In the genomic region with DNA sequence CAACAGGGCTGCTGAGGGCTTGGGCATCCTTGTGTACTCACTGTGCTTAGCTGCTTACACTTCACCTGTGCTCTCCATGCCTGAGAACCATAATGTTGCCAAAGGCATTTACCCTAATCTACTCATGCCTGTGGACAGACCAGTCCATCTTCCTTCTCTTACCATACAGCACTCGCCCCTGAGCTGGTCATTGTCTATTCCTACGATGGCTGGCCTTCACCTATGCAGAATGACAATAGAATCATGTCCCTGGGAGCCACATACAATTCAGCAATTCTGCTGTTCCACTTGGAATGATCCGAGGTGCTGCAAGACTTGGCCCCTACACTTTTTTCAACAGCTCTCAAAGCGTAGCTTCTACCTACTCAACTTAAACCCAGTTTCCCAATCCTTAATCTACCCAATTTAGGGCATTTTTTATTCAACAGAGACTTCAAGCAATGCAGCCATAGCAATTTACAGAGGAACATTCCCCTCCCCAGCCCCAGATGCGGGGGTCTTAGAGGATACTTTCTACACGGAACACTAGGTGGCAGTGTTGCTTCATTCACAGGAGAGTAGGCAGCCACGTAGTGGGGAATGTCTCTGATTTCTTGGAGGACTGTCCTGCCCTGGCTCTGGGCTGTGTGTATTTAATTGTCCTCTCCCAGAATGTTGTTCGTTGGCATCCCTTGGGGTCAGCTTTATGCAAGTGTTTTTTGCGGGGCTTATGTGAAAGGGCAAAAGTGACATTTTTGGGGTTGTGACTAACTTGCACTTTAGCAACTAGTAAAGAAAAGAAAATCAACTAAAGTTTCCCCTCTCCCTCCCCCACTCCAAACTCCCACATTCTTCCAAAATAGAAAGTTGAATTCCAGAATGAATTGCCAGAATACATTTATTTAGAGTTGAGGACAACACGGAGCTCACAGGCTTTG, we compare ENCODE assay signal across 8 cellular contexts.
A peak's percentile ranks its signal among the peaks of the same experiment; 100 is the strongest.
DNase-seq lines count a peak whose midpoint lies in the region; ATAC-seq and TF ChIP-seq lines count a peak whose summit lies in the region.

No MANE protein-coding gene starts in this region.

- H3K4me1 ChIP-seq in neural progenitor cell = no peaks in the 10 kb centered on the region

- TF ChIP-seq CTCF in fibroblast of mammary gland (conservative IDR thresholded peaks at IDR 0.05; ENCODE audit: control insufficient read depth, insufficient read depth, low read depth, low read length) = peak; percentile 95
- TF ChIP-seq CTCF in neural progenitor cell (IDR thresholded peaks at IDR 0.05) = peak; percentile 92

- no peaks in the 10 kb centered on the region for H3K9me3 ChIP-seq in neural progenitor cell (ENCODE audit: low read depth)

- H3K9ac ChIP-seq in neural progenitor cell = no peak overlapping the region

- no peak overlapping the region for H3K4me3 Mint-ChIP-seq in neural progenitor cell

- no peaks in the 10 kb centered on the region for H3K27me3 ChIP-seq in neural progenitor cell

- H3K4me3 ChIP-seq in fibroblast of mammary gland (ENCODE audit: control insufficient read depth, low read depth, low read length) = no peak overlapping the region
- no peak overlapping the region for H3K4me3 ChIP-seq in neural progenitor cell

- no peak overlapping the region for H3K4me2 ChIP-seq in neural progenitor cell

- no peaks in the 10 kb centered on the region for H3F3A ChIP-seq in neural progenitor cell (ENCODE audit: low read depth)

- H3K9me3 Mint-ChIP-seq in neural progenitor cell = no peaks in the 10 kb centered on the region

- peaks cover 2% of the 10 kb centered on the region for H3K4me1 Mint-ChIP-seq in neural progenitor cell

- H3K27me3 Mint-ChIP-seq in neural progenitor cell (ENCODE audit: insufficient read depth, low read depth) = peaks cover 2% of the 10 kb centered on the region

- H3K79me2 ChIP-seq in neural progenitor cell (ENCODE audit: low read depth) = no peaks in the 10 kb centered on the region

- DNase-seq in stimulated activated CD4-positive, alpha-beta T cell treated with anti-CD3 and anti-CD28 coated beads, Interleukin-15, amount 100 ng/mL, for 24 hours = peak; percentile 31
- no peak for DNase-seq in stimulated activated CD4-positive, alpha-beta T cell treated with anti-CD3 and anti-CD28 coated beads, Interleukin-4, amount 100 ng/mL, for 1 hour
- peak; percentile 51 for DNase-seq in HCEC 1CT
- peak; percentile 74 for DNase-seq in NCI-H1092 (lab: John Stamatoyannopoulos, UW)
- DNase-seq in SW480 (ENCODE audit: low spot score) = peak; percentile 54
- peak; percentile 81 for DNase-seq in fibroblast of mammary gland (ENCODE audit: low read depth)
- DNase-seq in neural progenitor cell (ENCODE audit: low spot score) = peak; percentile 89

- H3K36me3 ChIP-seq in neural progenitor cell = no peaks in the 10 kb centered on the region

- peak overlapping the region; percentile 55 for H2AFZ ChIP-seq in neural progenitor cell (replicated peaks)

- no peak overlapping the region for H3K27ac Mint-ChIP-seq in neural progenitor cell

- no peaks in the 10 kb centered on the region for H3K36me3 Mint-ChIP-seq in neural progenitor cell

- no peak overlapping the region for H3K27ac ChIP-seq in neural progenitor cell

- ATAC-seq in HG03135 (IDR thresholded peaks at IDR 0.05; ENCODE audit: unreplicated experiment) = no peak

- no peaks in the 10 kb centered on the region for H4K20me1 ChIP-seq in neural progenitor cell (ENCODE audit: low read depth)
